27 cellular contexts compared by ENCODE assay signal in genomic region chr4:66974665-66975064, GRCh38.
"Had no signal": no experiment of that assay in that cellular context is flagged by ENCODE, and none has a peak within 500 bp of the region (broad histone marks: within the 10 kb centered on the region; RNA-seq: fewer than 3 reads in every experiment).

No MANE protein-coding gene starts in this region.

- H3K4me2 ChIP-seq: KMS-11, PC-9 had no signal

- H2AFZ ChIP-seq: PC-9 had no signal

- DNase-seq: activated B cell treated with CpG ODN at 0.5 μM for 24 hours; activated CD4-positive, alpha-beta T cell treated with anti-CD3 and anti-CD28 coated beads for 1 hour; activated CD4-positive, alpha-beta T cell treated with anti-CD3 and anti-CD28 coated beads, Interleukin-2, amount 10 ng/mL, durations not matched to agents 24 days and 14 days; activated CD4-positive, alpha-beta T cell treated with anti-CD3 and anti-CD28 coated beads, Interleukin-2, amount 50 U/mL, for 48 hours; activated CD8-positive, alpha-beta memory T cell treated with anti-CD3 and anti-CD28 coated beads, Interleukin-2, amount 10 ng/mL, durations not matched to agents 7 days and 5 days; activated effector memory CD4-positive, alpha-beta T cell treated with anti-CD3 and anti-CD28 coated beads, Interleukin-2, amount 50 U/mL, for 16 hours; activated naive CD4-positive, alpha-beta T cell treated with Interleukin-2 at 50 U/mL for 16 hours; activated naive CD8-positive, alpha-beta T cell treated with anti-CD3 and anti-CD28 coated beads, Interleukin-2, amount 50 U/mL, for 24 hours; activated T-cell treated with anti-CD3 and anti-CD28 coated beads, Interleukin-2, amount 50 U/mL, for 24 hours; amniotic stem cell; MM.1S; NCI-H1105; NCI-H1436; NCI-H1694 treated with DMSO at 0.1 percent for 48 hours; NCI-H2081 treated with DMSO at 0.1 percent for 48 hours; NCI-H446; NCI-H524; T-cell; T-helper 2 cell; T1000 had no signal

- H3K27ac Mint-ChIP-seq: activated B cell treated with CpG ODN at 0.5 μM for 24 hours; activated CD4-positive, alpha-beta T cell treated with anti-CD3 and anti-CD28 coated beads, Interleukin-2, amount 10 ng/mL, durations not matched to agents 24 days and 14 days; activated CD8-positive, alpha-beta memory T cell treated with anti-CD3 and anti-CD28 coated beads, Interleukin-2, amount 10 ng/mL, durations not matched to agents 7 days and 5 days; activated naive CD4-positive, alpha-beta T cell treated with anti-CD3 and anti-CD28 coated beads, Interleukin-2, amount 50 U/mL, for 72 hours; activated naive CD8-positive, alpha-beta T cell treated with anti-CD3 and anti-CD28 coated beads, Interleukin-2, amount 50 U/mL, for 24 hours; activated T-cell treated with anti-CD3 and anti-CD28 coated beads, Interleukin-2, amount 50 U/mL, for 24 hours; brain; T-cell had no signal

- H3K4me3 Mint-ChIP-seq: activated B cell treated with CpG ODN at 0.5 μM for 24 hours; activated CD4-positive, alpha-beta T cell treated with anti-CD3 and anti-CD28 coated beads, Interleukin-2, amount 10 ng/mL, durations not matched to agents 24 days and 14 days; activated CD8-positive, alpha-beta memory T cell treated with anti-CD3 and anti-CD28 coated beads, Interleukin-2, amount 10 ng/mL, durations not matched to agents 7 days and 5 days; activated naive CD8-positive, alpha-beta T cell treated with anti-CD3 and anti-CD28 coated beads, Interleukin-2, amount 50 U/mL, for 24 hours; activated T-cell treated with anti-CD3 and anti-CD28 coated beads, Interleukin-2, amount 50 U/mL, for 24 hours; brain; T-cell had no signal

- H3K27ac ChIP-seq: ascending aorta, cardiac muscle cell, KMS-11, PC-9, SK-N-MC had no signal

- ATAC-seq: activated CD8-positive, alpha-beta memory T cell treated with anti-CD3 and anti-CD28 coated beads, Interleukin-2, amount 10 ng/mL, durations not matched to agents 7 days and 5 days; activated naive CD4-positive, alpha-beta T cell treated with anti-CD3 and anti-CD28 coated beads, Interleukin-2, amount 50 U/mL, for 72 hours; activated naive CD8-positive, alpha-beta T cell treated with anti-CD3 and anti-CD28 coated beads, Interleukin-2, amount 50 U/mL, for 24 hours; T-cell had no signal

- H3K9ac ChIP-seq: KMS-11 had no signal

- H3K36me3 ChIP-seq: ascending aorta, cardiac muscle cell had no signal

- H3K4me1 Mint-ChIP-seq: activated B cell treated with CpG ODN at 0.5 μM for 24 hours; activated CD4-positive, alpha-beta T cell treated with anti-CD3 and anti-CD28 coated beads, Interleukin-2, amount 10 ng/mL, durations not matched to agents 24 days and 14 days; activated CD8-positive, alpha-beta memory T cell treated with anti-CD3 and anti-CD28 coated beads, Interleukin-2, amount 10 ng/mL, durations not matched to agents 7 days and 5 days; activated naive CD8-positive, alpha-beta T cell treated with anti-CD3 and anti-CD28 coated beads, Interleukin-2, amount 50 U/mL, for 24 hours; T-cell had no signal

- H3K9me3 ChIP-seq: ascending aorta had no signal

- H3K9me3 Mint-ChIP-seq: activated B cell treated with CpG ODN at 0.5 μM for 24 hours; activated CD4-positive, alpha-beta T cell treated with anti-CD3 and anti-CD28 coated beads, Interleukin-2, amount 10 ng/mL, durations not matched to agents 24 days and 14 days; activated naive CD8-positive, alpha-beta T cell treated with anti-CD3 and anti-CD28 coated beads, Interleukin-2, amount 50 U/mL, for 24 hours; activated T-cell treated with anti-CD3 and anti-CD28 coated beads, Interleukin-2, amount 50 U/mL, for 24 hours; brain had no signal

- H3K4me3 ChIP-seq: ascending aorta, cardiac muscle cell, PC-9, SK-N-MC had no signal

- H3K27me3 ChIP-seq: ascending aorta, cardiac muscle cell had no signal

- H3K36me3 Mint-ChIP-seq: activated CD8-positive, alpha-beta memory T cell treated with anti-CD3 and anti-CD28 coated beads, Interleukin-2, amount 10 ng/mL, durations not matched to agents 7 days and 5 days; activated naive CD4-positive, alpha-beta T cell treated with anti-CD3 and anti-CD28 coated beads, Interleukin-2, amount 50 U/mL, for 72 hours; brain; T-cell had no signal

- H3K4me1 ChIP-seq: ascending aorta had no signal

- H3K27me3 Mint-ChIP-seq: activated B cell treated with CpG ODN at 0.5 μM for 24 hours; activated CD4-positive, alpha-beta T cell treated with anti-CD3 and anti-CD28 coated beads, Interleukin-2, amount 10 ng/mL, durations not matched to agents 24 days and 14 days; activated CD8-positive, alpha-beta memory T cell treated with anti-CD3 and anti-CD28 coated beads, Interleukin-2, amount 10 ng/mL, durations not matched to agents 7 days and 5 days; activated naive CD8-positive, alpha-beta T cell treated with anti-CD3 and anti-CD28 coated beads, Interleukin-2, amount 50 U/mL, for 24 hours; activated T-cell treated with anti-CD3 and anti-CD28 coated beads, Interleukin-2, amount 50 U/mL, for 24 hours; brain; T-cell had no signal
